ENCODE assay signal across 9 cellular contexts in the genomic region with DNA sequence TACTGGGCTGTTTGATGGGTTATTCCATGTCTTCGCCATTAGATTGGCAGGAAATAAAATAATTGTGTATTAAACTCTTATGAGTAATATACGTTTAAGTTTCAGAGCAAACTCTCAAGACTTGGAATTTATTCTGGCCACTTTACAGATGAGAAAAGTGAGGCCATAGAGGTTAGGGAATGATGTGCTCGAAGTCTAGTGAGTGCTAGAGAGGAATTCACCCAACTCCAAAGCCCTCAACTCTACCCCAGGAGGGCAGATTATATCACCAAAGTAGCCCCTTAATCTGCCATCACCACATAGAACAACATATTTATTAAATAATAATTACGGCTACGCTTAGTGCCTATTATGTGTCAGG. TPM values are rescaled to one million over a fixed set of nuclear protein-coding genes. Genes with fewer than 3 reads are reported as not detected.
DNase-seq lines count a peak whose midpoint lies in the region; ATAC-seq and TF ChIP-seq lines count a peak whose summit lies in the region.
"Had no signal": no experiment of that assay in that cellular context is flagged by ENCODE, and none has a peak within 500 bp of the region (broad histone marks: within the 10 kb centered on the region; RNA-seq: fewer than 3 reads in every experiment).

No MANE protein-coding gene starts in this region.

- H3K9ac ChIP-seq in SK-N-SH = peak overlapping the region; percentile 72
- H3K9ac ChIP-seq in fibroblast of lung (ENCODE audit: insufficient read depth, low read length) = peak overlapping the region; percentile 82

- POLR2A ChIA-PET in SK-N-SH (lab: Yijun Ruan, JAX) = interaction anchor here (0.9 to 1.7 kb wide), 5 partner anchors 10 to 153 kb away, joined by 3 to 7 read pairs (median 4); partner anchors contain the start of genes CAMK2N1 and DDOST

- intact Hi-C loops in sciatic nerve (cut with DNase I) = no loop called here

- H3K79me2 ChIP-seq in SK-N-SH (ENCODE audit: insufficient read depth) = peaks cover 45% of the 10 kb centered on the region
- peaks cover 36% of the 10 kb centered on the region for H3K79me2 ChIP-seq in fibroblast of lung (ENCODE audit: control insufficient read depth, insufficient read depth, low read length)

- no peaks in the 10 kb centered on the region for H3K9me2 ChIP-seq in SK-N-SH

- no peaks in the 10 kb centered on the region for H3K36me3 Mint-ChIP-seq in progenitor cell of endocrine pancreas (ENCODE audit: insufficient read depth)

- H3K27ac ChIP-seq in SK-N-SH (ENCODE audit: low read depth in 2 of 2, low read length in 1 of 2) (peak overlapping the region; percentile 41 to 67; a peak in 3 of 4 replicates), fibroblast of lung (ENCODE audit: insufficient read depth, low read length) (peak overlapping the region; percentile 91)

- no peak for ATAC-seq in HG03354 (IDR thresholded peaks at IDR 0.05; ENCODE audit: poor library complexity, severe bottlenecking, unreplicated experiment)
- no peak for ATAC-seq in GM21737 (IDR thresholded peaks at IDR 0.05; ENCODE audit: unreplicated experiment)
- no peak for ATAC-seq in sciatic nerve

- CTCF ChIA-PET in SK-N-SH (lab: Yijun Ruan, JAX) = interaction anchor here (0.8 to 3.3 kb wide), 5 partner anchors 14 to 626 kb away, joined by 3 to 16 read pairs (median 3); partner anchors contain the start of gene OTUD3

- H3K36me3 ChIP-seq in SK-N-SH (replicated peaks in 1 of 2; ENCODE audit: control insufficient read depth in 1 of 2, insufficient read depth in 2 of 2, low read length in 1 of 2) (peaks cover 9 to 10% of the 10 kb centered on the region in 2 experiments), fibroblast of lung (ENCODE audit: control insufficient read depth, insufficient read depth, low read length) (no peaks in the 10 kb centered on the region)

- no peak for TF ChIP-seq EP300 in SK-N-SH (IDR thresholded peaks at IDR 0.05; ENCODE audit: borderline replicate concordance in 1 of 2, low read depth in 1 of 2, low read length in 1 of 2)

- H3K4me3 ChIP-seq in GM12864 (ENCODE audit: low read depth, low read length) (peak overlapping the region; percentile 90), SK-N-SH (ENCODE audit: low read depth in 2 of 2, low read length in 1 of 2) (peak overlapping the region; percentile 92 to 97), fibroblast of lung (replicated peaks in 1 of 4; ENCODE audit: control extremely low read depth in 1 of 4, insufficient read depth in 1 of 4, low read depth in 3 of 4, low read length in 4 of 4) (peak overlapping the region; percentile 80 to 98 (median 91))

- peak overlapping the region; percentile 88 for H3K27ac Mint-ChIP-seq in progenitor cell of endocrine pancreas

- H3K9me3 ChIP-seq in SK-N-SH (no peaks in the 10 kb centered on the region), fibroblast of lung (ENCODE audit: control insufficient read depth, insufficient read depth, low read depth, low read length) (no peaks in the 10 kb centered on the region)

- H3K4me3 Mint-ChIP-seq in progenitor cell of endocrine pancreas (ENCODE audit: low read depth) = peak overlapping the region; percentile 89

- no peaks in the 10 kb centered on the region for H3F3A ChIP-seq in SK-N-SH (replicated peaks; ENCODE audit: insufficient read depth)

- H3K27me3 ChIP-seq in SK-N-SH (ENCODE audit: insufficient read depth) = no peaks in the 10 kb centered on the region; the same call in 1 of the 2 replicates
- no peaks in the 10 kb centered on the region for H3K27me3 ChIP-seq in fibroblast of lung (ENCODE audit: control insufficient read depth, insufficient read depth, low read length)

- DNase-seq in GM12864 (ENCODE audit: low read depth) = no peak
- no peak for DNase-seq in SK-N-SH
- DNase-seq in fibroblast of lung (ENCODE audit: low read depth in 2 of 2) = no peak
- DNase-seq in progenitor cell of endocrine pancreas (ENCODE audit: low spot score, unreplicated experiment) = no peak
- no peak for DNase-seq in SIG-M5 treated with dmso at 0.1 percent for 504 hours (lab: John Stamatoyannopoulos, UW; ENCODE audit: unreplicated experiment)
- DNase-seq in sciatic nerve (ENCODE audit: low spot score) = no peak

- H4K20me1 ChIP-seq in SK-N-SH (ENCODE audit: insufficient read depth) (peaks cover 19% of the 10 kb centered on the region), fibroblast of lung (ENCODE audit: control insufficient read depth, extremely low read depth, insufficient read depth, low read length) (peaks cover 2% of the 10 kb centered on the region)

- H2AFZ ChIP-seq in SK-N-SH (ENCODE audit: low read depth) (peak overlapping the region; percentile 100), fibroblast of lung (ENCODE audit: low read length) (peak overlapping the region; percentile 91)

- H3K27me3 Mint-ChIP-seq in progenitor cell of endocrine pancreas = peaks cover 33% of the 10 kb centered on the region

- 57% methylated on average over 5 of the region's 5 CpGs for WGBS in SK-N-SH (ENCODE audit: low lambda C conversion rate)

- peaks cover 5% of the 10 kb centered on the region for H3K4me1 Mint-ChIP-seq in progenitor cell of endocrine pancreas (ENCODE audit: low read depth)

- H3K4me2 ChIP-seq in SK-N-SH (peak overlapping the region; percentile 96), fibroblast of lung (ENCODE audit: extremely low read depth, insufficient read depth, low read length) (peak overlapping the region; percentile 53)

- TF ChIP-seq RAD21 in SK-N-SH (IDR thresholded peaks at IDR 0.05; ENCODE audit: low read length) = no peak

- peaks cover 0 to 7% of the 10 kb centered on the region in 2 experiments; a peak in 1 of 4 replicates for H3K4me1 ChIP-seq in SK-N-SH (ENCODE audit: control insufficient read depth in 1 of 2, insufficient read depth in 2 of 2, low read depth in 1 of 2, low read length in 1 of 2)
- peaks cover 2% of the 10 kb centered on the region for H3K4me1 ChIP-seq in fibroblast of lung (ENCODE audit: control insufficient read depth, extremely low read depth, insufficient read depth, low read length)

- no peaks in the 10 kb centered on the region for H3K9me3 Mint-ChIP-seq in progenitor cell of endocrine pancreas (ENCODE audit: low read depth)

- TF ChIP-seq CTCF in GM12864 (IDR thresholded peaks at IDR 0.05; ENCODE audit: low read depth, low read length, missing control alignments) = no peak
- no peak for TF ChIP-seq CTCF in SK-N-SH (IDR thresholded peaks at IDR 0.05)
- no peak for TF ChIP-seq CTCF in fibroblast of lung (conservative IDR thresholded peaks at IDR 0.05 in 1 of 2, IDR thresholded peaks at IDR 0.05 in 1 of 2; ENCODE audit: low read depth in 1 of 2, low read length in 2 of 2)
- TF ChIP-seq CTCF in progenitor cell of endocrine pancreas (IDR thresholded peaks at IDR 0.05; ENCODE audit: unreplicated experiment) = no peak

TF ChIP-seq in SK-N-SH, 30 proteins besides CTCF, POLR2A, EP300 and RAD21:
- TF ChIP-seq YY1 (IDR thresholded peaks at IDR 0.05; ENCODE audit: low read depth) = 0 out of 2 replicates have a peak, but pooled peaks have one; percentile 0
- no peak for TF ChIP-seq ZBTB33 (IDR thresholded peaks at IDR 0.05; ENCODE audit: borderline replicate concordance, low read depth)
- TF ChIP-seq TEAD4 (IDR thresholded peaks at IDR 0.05; ENCODE audit: borderline replicate concordance, insufficient read depth) = no peak

RNA-seq across cellular contexts. Expression of gene MUL1, which starts 0.4 kb away (rescaled TPM):
- polyA plus RNA-seq in SK-N-SH (2012; rRNA removed) = 22.8 and 26.4 TPM in 2 replicates
- 13.8 and 20.8 TPM in 2 replicates for polyA plus RNA-seq in SK-N-SH (2012; cell fraction: cytosol; rRNA removed)
- polyA plus RNA-seq in SK-N-SH (2012; cell fraction: nucleus; rRNA removed) = 12.8 and 16.0 TPM in 2 replicates
- total RNA-seq in fibroblast of lung = 21.8 and 26.9 TPM in 2 replicates
- 25.7 and 31.9 TPM in 2 replicates for polyA plus RNA-seq in fibroblast of lung
- polyA plus RNA-seq in fibroblast of lung (2012) = 25.5 and 34.3 TPM in 2 replicates
- 45.2 and 78.8 TPM in 2 replicates for polyA minus RNA-seq in fibroblast of lung (ENCODE audit: low replicate concordance)
- 23.2 and 25.1 TPM in 2 replicates for total RNA-seq in progenitor cell of endocrine pancreas
- 20.6 TPM for total RNA-seq in sciatic nerve

RNA-seq across cellular contexts. Expression of gene CAMK2N1, which starts 22.4 kb away (rescaled TPM):
- polyA plus RNA-seq in SK-N-SH (2012; rRNA removed) (2.8 and 5.3 TPM in 2 replicates), fibroblast of lung (94.9 and 156 TPM in 2 replicates)
- 8.4 and 9.9 TPM in 2 replicates for polyA plus RNA-seq in SK-N-SH (2012; cell fraction: cytosol; rRNA removed)
- 1.3 and 1.6 TPM in 2 replicates for polyA plus RNA-seq in SK-N-SH (2012; cell fraction: nucleus; rRNA removed)
- total RNA-seq in fibroblast of lung (44.2 and 79.9 TPM in 2 replicates), progenitor cell of endocrine pancreas (67.2 and 69.2 TPM in 2 replicates), sciatic nerve (8.2 TPM)
- 142 and 220 TPM in 2 replicates for polyA plus RNA-seq in fibroblast of lung (2012)
- polyA minus RNA-seq in fibroblast of lung (ENCODE audit: low replicate concordance) = 38.9 and 62.1 TPM in 2 replicates

RNA-seq across cellular contexts. Expression of gene FAM43B, which starts 44.0 kb away (rescaled TPM):
- not detected in 2 replicates for polyA plus RNA-seq in SK-N-SH (2012; rRNA removed)
- polyA plus RNA-seq in SK-N-SH (2012; cell fraction: cytosol; rRNA removed) = 0.01 TPM in 1 of 2 replicates, not detected in the other
- polyA plus RNA-seq in SK-N-SH (2012; cell fraction: nucleus; rRNA removed) = 0.07 TPM in 1 of 2 replicates, not detected in the other
- under 0.01 TPM in 1 of 2 replicates, not detected in the other for total RNA-seq in fibroblast of lung
- 0.02 TPM in 1 of 2 replicates, not detected in the other for polyA plus RNA-seq in fibroblast of lung
- polyA plus RNA-seq in fibroblast of lung (2012) = not detected in 2 replicates
- polyA minus RNA-seq in fibroblast of lung (ENCODE audit: low replicate concordance) = not detected in 2 replicates
- 0.10 and 0.16 TPM in 2 replicates for total RNA-seq in progenitor cell of endocrine pancreas
- total RNA-seq in sciatic nerve = 0.18 TPM
- total RNA-seq: T-helper 1 cell treated with Interleukin-12 subunit alpha and Interleukin-12 subunit beta and Interleukin-4 antibody, amounts not matched to agents 30 ng/mL and 1 ng/mL, for 36 hours had no signal
